Comparison of ENCODE assay signal across 32 cellular contexts in the genomic region with DNA sequence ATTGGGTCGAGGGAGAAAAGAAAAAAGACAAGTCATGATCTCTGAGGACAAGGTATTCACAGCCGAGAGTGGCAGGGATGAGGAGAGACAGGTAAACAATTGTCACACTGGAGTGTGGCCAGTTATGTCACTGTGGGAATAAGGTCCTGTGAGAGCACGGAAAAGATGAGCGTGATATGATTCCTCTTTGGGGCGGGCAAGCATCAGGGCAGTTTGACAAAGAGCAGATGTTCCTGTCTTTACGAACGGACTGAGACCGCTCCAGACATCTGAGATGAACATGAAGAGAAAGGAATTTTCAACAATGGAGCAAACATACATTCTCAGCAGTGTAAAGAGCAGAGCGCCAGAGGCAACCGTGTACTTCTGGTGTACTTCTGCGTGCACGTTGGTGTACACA.
"Had no signal": no experiment of that assay in that cellular context is flagged by ENCODE, and none has a peak within 500 bp of the region (broad histone marks: within the 10 kb centered on the region; RNA-seq: fewer than 3 reads in every experiment).

No MANE protein-coding gene starts in this region.

- H3K4me3 ChIP-seq: adrenal gland, body of pancreas, breast epithelium had no signal

- ATAC-seq: activated CD8-positive, alpha-beta T cell treated with anti-CD3 and anti-CD28 coated beads for 36 hours; activated naive CD4-positive, alpha-beta T cell treated with anti-CD3 and anti-CD28 coated beads, Interleukin-2, amount 50 U/mL, for 72 hours; activated T-cell treated with anti-CD3 and anti-CD28 coated beads, Interleukin-2, amount 50 U/mL, for 4 hours; activated T-cell treated with anti-CD3 and anti-CD28 coated beads, Interleukin-2, amount 50 U/mL, for 72 hours; activated T-helper 17 cell treated with anti-CD3 and anti-CD28 coated beads, Interleukin-2, amount 50 U/mL, for 72 hours; body of pancreas had no signal

- H3K27ac ChIP-seq: adrenal gland, body of pancreas, brain microvascular endothelial cell, breast epithelium, VCaP had no signal

- H3K36me3 ChIP-seq: adrenal gland, brain microvascular endothelial cell, breast epithelium had no signal

- H3K4me1 ChIP-seq: adrenal gland, body of pancreas, breast epithelium had no signal

- DNase-seq: activated B cell treated with CpG ODN at 0.5 μM for 24 hours; activated CD4-positive, alpha-beta memory T cell treated with anti-CD3 and anti-CD28 coated beads for 36 hours; activated CD4-positive, alpha-beta T cell treated with anti-CD3 and anti-CD28 coated beads for 4 hours; activated CD4-positive, alpha-beta T cell treated with anti-CD3 and anti-CD28 coated beads, Interleukin-2, amount 10 ng/mL, durations not matched to agents 24 days and 14 days; activated CD4-positive, alpha-beta T cell treated with anti-CD3 and anti-CD28 coated beads, Interleukin-2, amount 50 U/mL, for 1 hour; activated CD4-positive, alpha-beta T cell treated with anti-CD3 and anti-CD28 coated beads, Interleukin-2, amount 50 U/mL, for 4 hours; activated CD4-positive, CD25-positive, alpha-beta regulatory T cell treated with anti-CD3 and anti-CD28 coated beads, Interleukin-2, amount 50 U/mL, for 72 hours; activated CD8-positive, alpha-beta memory T cell treated with anti-CD3 and anti-CD28 coated beads, Interleukin-2, amount 50 U/mL, for 4 hours; activated CD8-positive, alpha-beta T cell treated with anti-CD3 and anti-CD28 coated beads for 36 hours; activated effector memory CD4-positive, alpha-beta T cell treated with anti-CD3 and anti-CD28 coated beads, Interleukin-2, amount 50 U/mL, for 16 hours; activated gamma-delta T cell treated with Interleukin-2 at 50 U/mL for 16 hours; activated naive CD4-positive, alpha-beta T cell; activated naive CD4-positive, alpha-beta T cell treated with anti-CD3 and anti-CD28 coated beads for 36 hours; activated naive CD4-positive, alpha-beta T cell treated with anti-CD3 and anti-CD28 coated beads, Interleukin-2, amount 50 U/mL, for 16 hours; activated naive CD8-positive, alpha-beta T cell treated with anti-CD3 and anti-CD28 coated beads for 36 hours; activated T-cell treated with anti-CD3 and anti-CD28 coated beads for 4 hours; activated T-cell treated with anti-CD3 and anti-CD28 coated beads, Interleukin-2, amount 50 U/mL, for 1 hour; activated T-cell treated with anti-CD3 and anti-CD28 coated beads, Interleukin-2, amount 50 U/mL, for 4 hours; activated T-cell treated with anti-CD3 and anti-CD28 coated beads, Interleukin-2, amount 50 U/mL, for 72 hours; amniotic stem cell; aorta; body of pancreas; brain microvascular endothelial cell; central memory CD4-positive, alpha-beta T cell; T-helper 1 cell; T-helper 2 cell; T-helper 9 cell had no signal

- H3K9me3 ChIP-seq: adrenal gland, body of pancreas, breast epithelium had no signal

- H3K27me3 ChIP-seq: adrenal gland, body of pancreas, brain microvascular endothelial cell, breast epithelium had no signal
